In genomic region chr2:217913415-217913814, GRCh38 we compare ENCODE assay signal across 12 cellular contexts.
DNase-seq lines count a peak whose midpoint lies in the region; ATAC-seq, FAIRE-seq and TF ChIP-seq lines count a peak whose summit lies in the region.
"Had no signal": no experiment of that assay in that cellular context is flagged by ENCODE, and none has a peak within 500 bp of the region (broad histone marks: within the 10 kb centered on the region; RNA-seq: fewer than 3 reads in every experiment).

No MANE protein-coding gene starts in this region.

- TF ChIP-seq POLR2A in suprapubic skin (IDR thresholded peaks at IDR 0.05), result no peak

- H3K4me3 ChIP-seq in muscle layer of duodenum (ENCODE audit: low read depth in 1 of 2, low read length in 2 of 2) (no peak overlapping the region), suprapubic skin (no peak overlapping the region)

- FAIRE-seq in RCC 7860 (lab: Jason Lieb, UNC), result no peak

- H3K36me3 ChIP-seq in muscle layer of duodenum (ENCODE audit: control insufficient read depth in 1 of 2, insufficient read depth in 2 of 2, low read length in 2 of 2) (peaks cover 15 to 16% of the 10 kb centered on the region in 2 donors), suprapubic skin (peaks cover 5% of the 10 kb centered on the region)

- H3K27me3 ChIP-seq in muscle layer of duodenum (ENCODE audit: low read depth, low read length) (no peaks in the 10 kb centered on the region), suprapubic skin (no peaks in the 10 kb centered on the region)

- H3K9me3 ChIP-seq in muscle layer of duodenum (ENCODE audit: control insufficient read depth in 1 of 2, low read length in 2 of 2), result no peaks in the 10 kb centered on the region
- no peaks in the 10 kb centered on the region for H3K9me3 ChIP-seq in suprapubic skin

- H3K27me3 Mint-ChIP-seq in glutamatergic neuron (ENCODE audit: unreplicated experiment), result peaks cover 5% of the 10 kb centered on the region

- peak overlapping the region; percentile 10 for H3K4me3 Mint-ChIP-seq in glutamatergic neuron (ENCODE audit: unreplicated experiment)

- 70% methylated on average over 1 of the region's 2 CpGs for WGBS in suprapubic skin

- H3K36me3 Mint-ChIP-seq in glutamatergic neuron (ENCODE audit: unreplicated experiment), result no peaks in the 10 kb centered on the region

- peaks cover 11% of the 10 kb centered on the region for H3K9me3 Mint-ChIP-seq in glutamatergic neuron (ENCODE audit: unreplicated experiment)

- DNase-seq in SKM-1 treated with dmso at 0.1 percent for 144 hours (lab: John Stamatoyannopoulos, UW; ENCODE audit: unreplicated experiment) (peak; percentile 39), glutamatergic neuron (no peak), suprapubic skin (ENCODE audit: low spot score in 2 of 2) (no peak), NCI-H128 (lab: John Stamatoyannopoulos, UW; ENCODE audit: unreplicated experiment) (no peak), RCC 7860 (ENCODE audit: low spot score) (no peak), NCI-H345 (lab: John Stamatoyannopoulos, UW) (no peak)
- DNase-seq: activated CD4-positive, alpha-beta T cell treated with anti-CD3 and anti-CD28 coated beads for 1 hour; amniotic stem cell; DMS53; effector memory CD4-positive, alpha-beta T cell had no signal

- TF ChIP-seq EP300 in suprapubic skin (IDR thresholded peaks at IDR 0.05), result no peak

- no peak overlapping the region for H3K27ac Mint-ChIP-seq in glutamatergic neuron (ENCODE audit: unreplicated experiment)

- peaks cover 25% of the 10 kb centered on the region for H3K4me1 Mint-ChIP-seq in glutamatergic neuron (ENCODE audit: low read depth, unreplicated experiment)

- peaks cover 28 to 98% of the 10 kb centered on the region in 2 donors for H3K4me1 ChIP-seq in muscle layer of duodenum (ENCODE audit: control insufficient read depth in 1 of 2, insufficient read depth in 2 of 2, low read length in 2 of 2)
- peaks cover 87% of the 10 kb centered on the region for H3K4me1 ChIP-seq in suprapubic skin

- no peak for TF ChIP-seq CTCF in glutamatergic neuron (IDR thresholded peaks at IDR 0.05; ENCODE audit: partially characterized antibody, unreplicated experiment)
- TF ChIP-seq CTCF in suprapubic skin (IDR thresholded peaks at IDR 0.05), result no peak

- no peak for ATAC-seq in HG02973 (IDR thresholded peaks at IDR 0.05; ENCODE audit: unreplicated experiment)

- H3K27ac ChIP-seq in muscle layer of duodenum (ENCODE audit: low read length) (peak overlapping the region; percentile 85), suprapubic skin (peak overlapping the region; percentile 50)
